Comparison of ENCODE assay signal across 1 cellular context in genomic region chr19:55353356-55353802, GRCh38.
TF ChIP-seq lines count a peak whose summit lies in the region.

No MANE protein-coding gene starts in this region.

TF ChIP-seq in SK-N-SH, 30 proteins besides CTCF, POLR2A, EP300 and RAD21 (continued from another document):
- TF ChIP-seq ZBTB33 (IDR thresholded peaks at IDR 0.05; ENCODE audit: borderline replicate concordance, low read depth): no peak
- no peak for TF ChIP-seq USF1 (IDR thresholded peaks at IDR 0.05; ENCODE audit: borderline replicate concordance, low read depth)
- no peak for TF ChIP-seq EZH2phosphoT487 (IDR thresholded peaks at IDR 0.05; ENCODE audit: borderline replicate concordance, low read depth)
- TF ChIP-seq RXRA (IDR thresholded peaks at IDR 0.05; ENCODE audit: borderline replicate concordance, low read depth): no peak
- TF ChIP-seq USF2 (IDR thresholded peaks at IDR 0.05; ENCODE audit: borderline replicate concordance, low read depth, low read length): no peak
- no peak for TF ChIP-seq TCF12 (IDR thresholded peaks at IDR 0.05)
- TF ChIP-seq FOSL2 (IDR thresholded peaks at IDR 0.05; ENCODE audit: borderline replicate concordance, low read depth): no peak
- no peak for TF ChIP-seq GABPA (IDR thresholded peaks at IDR 0.05; ENCODE audit: low read depth)
